ENCODE assay signal across 8 cellular contexts in the genomic region with DNA sequence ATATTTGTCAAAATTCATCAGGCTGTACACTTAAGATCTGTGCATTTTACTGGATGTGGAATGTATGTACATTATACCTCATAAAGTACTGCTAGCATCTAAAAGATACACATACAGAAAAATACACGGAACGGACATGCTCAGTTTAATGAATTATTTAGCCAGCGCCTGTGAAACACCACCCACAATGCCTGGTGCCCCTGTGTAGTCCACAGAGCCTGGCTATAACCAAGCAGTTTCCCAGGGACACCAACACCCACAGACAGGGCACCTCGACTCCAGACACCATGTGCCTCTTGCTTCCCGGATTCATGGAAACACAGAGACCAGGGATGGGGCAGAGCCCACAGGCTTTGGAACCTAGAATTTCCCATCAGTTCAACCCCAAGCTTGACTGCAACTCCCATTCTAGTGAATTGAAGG. TPM values are rescaled to one million over a fixed set of nuclear protein-coding genes. Genes with fewer than 3 reads are reported as not detected.
A peak's percentile ranks its signal among the peaks of the same experiment; 100 is the strongest.
DNase-seq lines count a peak whose midpoint lies in the region; ATAC-seq, FAIRE-seq and TF ChIP-seq lines count a peak whose summit lies in the region.

No MANE protein-coding gene starts in this region.

- H3K23ac ChIP-seq in neuronal stem cell (ENCODE audit: low read depth, low read length, poor library complexity): no peak overlapping the region

- H3K4me3 ChIP-seq in GM12878: peak overlapping the region; percentile 49; the same call in 1 of the 2 replicates
- H3K4me3 ChIP-seq in neuronal stem cell (ENCODE audit: low read length in 2 of 2): peak overlapping the region in 1 of 2 donors; percentile 58

- H2BK15ac ChIP-seq in neuronal stem cell (ENCODE audit: low read length): no peak overlapping the region

- H3K79me1 ChIP-seq in neuronal stem cell (ENCODE audit: low read depth, low read length): no peaks in the 10 kb centered on the region

- RAD21 ChIA-PET in GM12878 (lab: Charles Lee; ENCODE audit: unreplicated experiment): interaction anchor here (0.6 to 4.7 kb wide), 5 partner anchors 8 to 50 kb away, joined by 3 to 36 read pairs (median 8); no protein-coding TSS in a partner anchor

- H2BK12ac ChIP-seq in neuronal stem cell (ENCODE audit: low read length): no peak overlapping the region

- intact Hi-C loops in GM12878 (cut with micrococcal nuclease; ENCODE audit: unreplicated experiment): no loop called here

- POLR2A ChIA-PET in GM12878 (lab: Charles Lee): interaction anchor here (1.3 to 2.7 kb wide), 7 partner anchors 9 to 39 kb away, joined by 3 to 13 read pairs (median 5); no protein-coding TSS in a partner anchor

- ATAC-seq in HG02885 (IDR thresholded peaks at IDR 0.05; ENCODE audit: poor library complexity, unreplicated experiment) (peak; percentile 34), GM12878 (peak; percentile 76), HG03039 (IDR thresholded peaks at IDR 0.05; ENCODE audit: unreplicated experiment) (no peak)

- H2BK120ac ChIP-seq in neuronal stem cell (ENCODE audit: low read depth, low read length): no peak overlapping the region

- no peaks in the 10 kb centered on the region for H4K20me1 ChIP-seq in GM12878 (ENCODE audit: control insufficient read depth, insufficient read depth)

- WGBS in GM12878 (ENCODE audit: insufficient coverage, insufficient replicate concordance, low lambda C conversion rate, missing lambda C conversion rate): 10% methylated on average over 5 of the region's 5 CpGs
- WGBS in neuronal stem cell (ENCODE audit: extremely low coverage in 2 of 2, insufficient read length in 2 of 2, insufficient replicate concordance in 1 of 2), 2 donors: no CpG with 5 or more reads among the region's 5 CpGs

- TF ChIP-seq CTCF in GM13976 (IDR thresholded peaks at IDR 0.05; ENCODE audit: borderline replicate concordance, control extremely low read depth, extremely low read depth, insufficient read depth, missing control alignments) (no peak), GM12878 (IDR thresholded peaks at IDR 0.05 in 2 of 3, conservative IDR thresholded peaks at IDR 0.05 in 1 of 3; ENCODE audit: control insufficient read depth in 2 of 3, extremely low read depth in 1 of 3, insufficient read depth in 1 of 3, low read depth in 3 of 3, low read length in 3 of 3) (no peak)

- CTCF ChIA-PET in GM12878 (lab: Yijun Ruan, JAX): interaction anchor here (1.1 to 1.9 kb wide), 6 partner anchors 8 to 38 kb away, joined by 3 to 9 read pairs (median 4); partner anchors contain the start of gene FKBP5

- H2AK5ac ChIP-seq in neuronal stem cell (ENCODE audit: low read depth, low read length): peak overlapping the region; percentile 20

- no peak for TF ChIP-seq POLR2A in GM12878 (IDR thresholded peaks at IDR 0.05; ENCODE audit: low read depth, low read length)

- BruUV-seq in GM12878 (replicated peaks; lab: Mats Ljungman, UMichigan): no TSS peak

- H3K36me3 ChIP-seq in GM12878 (ENCODE audit: control insufficient read depth in 2 of 2, insufficient read depth in 2 of 2, low read length in 1 of 2): no peaks in the 10 kb centered on the region
- no peaks in the 10 kb centered on the region for H3K36me3 ChIP-seq in neuronal stem cell (replicated peaks in 1 of 2; ENCODE audit: control insufficient read depth in 2 of 2, insufficient read depth in 2 of 2, low read length in 2 of 2)

- H3K18ac ChIP-seq in neuronal stem cell (ENCODE audit: low read length): peak overlapping the region; percentile 1

- no peak overlapping the region for H4K8ac ChIP-seq in neuronal stem cell (ENCODE audit: low read depth, low read length)

- TF ChIP-seq RAD21 in GM12878 (IDR thresholded peaks at IDR 0.05; ENCODE audit: insufficient read depth, low read depth, low read length): no peak

- no peak overlapping the region for H3K14ac ChIP-seq in neuronal stem cell (ENCODE audit: low read length)

- peaks cover 41% of the 10 kb centered on the region for H3K4me1 ChIP-seq in GM12878 (ENCODE audit: control insufficient read depth, insufficient read depth, low read length)
- H3K4me1 ChIP-seq in neuronal stem cell (ENCODE audit: control insufficient read depth in 2 of 2, insufficient read depth in 1 of 2, low read depth in 1 of 2, low read length in 2 of 2): peaks cover 20 to 30% of the 10 kb centered on the region in 2 donors

- TF ChIP-seq EP300 in GM12878 (IDR thresholded peaks at IDR 0.05; ENCODE audit: borderline replicate concordance in 1 of 2, control insufficient read depth in 1 of 2, low read depth in 2 of 2, low read length in 2 of 2): 0 out of 4 replicates have a peak, but pooled peaks of 1 of the 2 experiments have one; percentile 53

- DNase-seq in GM13976 (ENCODE audit: low spot score) (peak; percentile 58), GM12878 (ENCODE audit: low read depth, low spot score) (no peak), neuronal stem cell (ENCODE audit: low spot score) (no peak), dermis blood vessel endothelial cell (no peak), GM19240 (ENCODE audit: insufficient read length, low spot score) (no peak), DMS79 treated with DMSO at 0.1 percent for 48 hours (lab: John Stamatoyannopoulos, UW) (no peak)

- H3K9me3 ChIP-seq in GM12878 (replicated peaks; ENCODE audit: control insufficient read depth, insufficient read depth, low read length): no peaks in the 10 kb centered on the region; the same call in 2 of the 3 replicates
- no peaks in the 10 kb centered on the region for H3K9me3 ChIP-seq in neuronal stem cell (replicated peaks in 1 of 2; ENCODE audit: control insufficient read depth in 2 of 2, insufficient read depth in 1 of 2, low read depth in 1 of 2, low read length in 2 of 2)

- H3K4ac ChIP-seq in neuronal stem cell (ENCODE audit: low read length): no peak overlapping the region

- peak overlapping the region; percentile 65 for H2AFZ ChIP-seq in GM12878 (ENCODE audit: control insufficient read depth, low read depth, low read length)
- H2AFZ ChIP-seq in neuronal stem cell (ENCODE audit: low read length): peak overlapping the region; percentile 89

- FAIRE-seq in GM12878 (lab: Jason Lieb, UNC): peak; percentile 75

- H3K9ac ChIP-seq in GM12878 (ENCODE audit: control insufficient read depth, insufficient read depth, low read length) (peak overlapping the region; percentile 50), neuronal stem cell (ENCODE audit: low read depth, low read length, poor library complexity) (no peak overlapping the region)

- no peaks in the 10 kb centered on the region for H3K79me2 ChIP-seq in GM12878 (ENCODE audit: control insufficient read depth, insufficient read depth, low read length)

- H3K27ac ChIP-seq in GM12878 (ENCODE audit: control insufficient read depth, insufficient read depth) (peak overlapping the region; percentile 76), neuronal stem cell (replicated peaks; ENCODE audit: low read length) (no peak overlapping the region)

- H3K4me2 ChIP-seq in GM12878 (ENCODE audit: control insufficient read depth, insufficient read depth): peak overlapping the region; percentile 84
- H3K4me2 ChIP-seq in neuronal stem cell (ENCODE audit: insufficient read depth, low read length, poor library complexity, severe bottlenecking): no peak overlapping the region

- H2BK5ac ChIP-seq in neuronal stem cell (ENCODE audit: low read length): no peak overlapping the region

- H3K27me3 ChIP-seq in GM12878 (replicated peaks in 1 of 2; ENCODE audit: control insufficient read depth in 2 of 2, insufficient read depth in 2 of 2, low read length in 1 of 2): no peaks in the 10 kb centered on the region
- no peaks in the 10 kb centered on the region for H3K27me3 ChIP-seq in neuronal stem cell (ENCODE audit: control insufficient read depth in 3 of 3, insufficient read depth in 3 of 3, low read depth in 1 of 3, low read length in 3 of 3)

- in situ Hi-C loops in GM13976 (cut with MboI; ENCODE audit: low sequenced_read_pairs, unreplicated experiment): no loop called here
- in situ Hi-C loops in GM12878 (cut with MboI): no loop called here

- SMC1A ChIA-PET in GM12878 (lab: Charles Lee; ENCODE audit: uncharacterized antibody, unreplicated experiment): interaction anchor here (0.9 to 3.6 kb wide), 10 partner anchors 10 to 60 kb away, joined by 3 to 24 read pairs (median 5); partner anchors contain the start of gene ARMC12

- H4K91ac ChIP-seq in neuronal stem cell (ENCODE audit: low read depth, low read length, poor library complexity): no peak overlapping the region

RNA-seq across cellular contexts. Expression of gene ARMC12, which starts 17.4 kb away (rescaled TPM):
- total RNA-seq in GM12878 (2013; cell fraction: nucleolus; rRNA removed): 0.77 and 0.88 TPM in 2 replicates
- total RNA-seq in GM12878 (2014; rRNA removed) (0.45 and 0.49 TPM in 2 replicates), GM12878 (2014; rRNA removed; fragmentation: Illumina TruSeq; extraction: Trizol) (0.40 and 0.46 TPM in 2 replicates), GM12878 (2021) (0.56 and 1.0 TPM in 2 replicates), dermis blood vessel endothelial cell (0.34 and 0.37 TPM in 2 replicates)
- 0.46 TPM for polyA plus RNA-seq in GM12878 (2011; ENCODE audit: low read depth)
- polyA plus RNA-seq in GM12878 (2011; rRNA removed) (0.72 and 1.6 TPM in 2 replicates), GM12878 (2014; fragmentation: Illumina TruSeq; extraction: Trizol) (0.76 and 0.90 TPM in 2 replicates), GM12878 (2014; fragmentation: Nextera tagmentation; extraction: Ambion mirVana) (1 to 10 TPM in 1 of 2 experiments, under 1 TPM in 1; 0.68 to 1.5 TPM), GM12878 (2014; rRNA removed) (1.2 TPM in 2 replicates), GM12878 (2016; fragmentation: Nextera tagmentation; extraction: Ambion mirVana) (under 1 TPM; 0.10 to 0.25 TPM)
- polyA plus RNA-seq in GM12878 (2011; cell fraction: cytosol; rRNA removed): 1.6 and 1.7 TPM in 2 replicates
- 4.8 and 8.9 TPM in 2 replicates for polyA plus RNA-seq in GM12878 (2011; cell fraction: nucleus; rRNA removed)
- 0.54 and 0.91 TPM in 2 replicates for polyA plus RNA-seq in GM12878 (2012)
- 0.88 TPM in 1 of 2 replicates, not detected in the other for polyA minus RNA-seq in GM12878 (2011; rRNA and poly(A)+ RNA removed)
- not detected in 2 replicates for polyA minus RNA-seq in GM12878 (2011; cell fraction: cytosol; rRNA and poly(A)+ RNA removed)
- polyA minus RNA-seq in GM12878 (2011; cell fraction: nucleus; rRNA and poly(A)+ RNA removed): 0.24 and 0.48 TPM in 2 replicates
- polyA plus RNA-seq in neuronal stem cell (2013, experiment 1 of 2): 1.7 TPM
- 2.0 TPM for polyA plus RNA-seq in neuronal stem cell (2013, experiment 2 of 2)

RNA-seq across cellular contexts. Expression of gene FKBP5, which starts 30.7 kb away (rescaled TPM):
- total RNA-seq in GM12878 (2013; cell fraction: nucleolus; rRNA removed): 45.6 and 48.8 TPM in 2 replicates
- total RNA-seq in GM12878 (2014; rRNA removed): 60.3 and 67.8 TPM in 2 replicates
- 44.7 and 46.2 TPM in 2 replicates for total RNA-seq in GM12878 (2014; rRNA removed; fragmentation: Illumina TruSeq; extraction: Trizol)
- 81.2 and 82.8 TPM in 2 replicates for total RNA-seq in GM12878 (2021)
- polyA plus RNA-seq in GM12878 (2011; ENCODE audit: low read depth): 27.6 TPM
- 64.1 and 65.0 TPM in 2 replicates for polyA plus RNA-seq in GM12878 (2011; rRNA removed)
- polyA plus RNA-seq in GM12878 (2011; cell fraction: cytosol; rRNA removed): 26.7 and 37.5 TPM in 2 replicates
- 19.4 and 28.0 TPM in 2 replicates for polyA plus RNA-seq in GM12878 (2011; cell fraction: nucleus; rRNA removed)
- 29.6 and 33.1 TPM in 2 replicates for polyA plus RNA-seq in GM12878 (2012)
- 123 and 153 TPM in 2 replicates for polyA plus RNA-seq in GM12878 (2014; fragmentation: Illumina TruSeq; extraction: Trizol)
- polyA plus RNA-seq in GM12878 (2014; fragmentation: Nextera tagmentation; extraction: Ambion mirVana): 10 to 100 TPM; 29.0 to 33.5 TPM
- 54.7 and 60.5 TPM in 2 replicates for polyA plus RNA-seq in GM12878 (2014; rRNA removed)
- polyA plus RNA-seq in GM12878 (2016; fragmentation: Nextera tagmentation; extraction: Ambion mirVana): 100 to 1,000 TPM; 121 to 122 TPM
- 27.7 and 34.5 TPM in 2 replicates for polyA minus RNA-seq in GM12878 (2011; rRNA and poly(A)+ RNA removed)
- polyA minus RNA-seq in GM12878 (2011; cell fraction: cytosol; rRNA and poly(A)+ RNA removed): 14.0 and 18.9 TPM in 2 replicates
- polyA minus RNA-seq in GM12878 (2011; cell fraction: nucleus; rRNA and poly(A)+ RNA removed): 8.8 and 15.2 TPM in 2 replicates
- polyA plus RNA-seq in neuronal stem cell (2013, experiment 1 of 2): 30.2 TPM
- 30.5 TPM for polyA plus RNA-seq in neuronal stem cell (2013, experiment 2 of 2)
- 40.0 and 73.4 TPM in 2 replicates for total RNA-seq in dermis blood vessel endothelial cell

RNA-seq across cellular contexts. Expression of gene CLPSL2, which starts 57.0 kb away (rescaled TPM):
- total RNA-seq in GM12878 (2013; cell fraction: nucleolus; rRNA removed): not detected in 2 replicates
- total RNA-seq in GM12878 (2014; rRNA removed) (0.49 TPM in 1 of 2 replicates, not detected in the other), GM12878 (2014; rRNA removed; fragmentation: Illumina TruSeq; extraction: Trizol) (not detected in 2 replicates), GM12878 (2021) (1.2 and 1.3 TPM in 2 replicates), dermis blood vessel endothelial cell (not detected in 2 replicates)
- not detected for polyA plus RNA-seq in GM12878 (2011; ENCODE audit: low read depth)
- polyA plus RNA-seq in GM12878 (2011; rRNA removed) (not detected in 2 replicates), GM12878 (2014; fragmentation: Illumina TruSeq; extraction: Trizol) (not detected in 2 replicates), GM12878 (2014; fragmentation: Nextera tagmentation; extraction: Ambion mirVana) (not detected), GM12878 (2014; rRNA removed) (0.32 TPM in 1 of 2 replicates, not detected in the other), GM12878 (2016; fragmentation: Nextera tagmentation; extraction: Ambion mirVana) (not detected)
- not detected in 2 replicates for polyA plus RNA-seq in GM12878 (2011; cell fraction: cytosol; rRNA removed)
- polyA plus RNA-seq in GM12878 (2011; cell fraction: nucleus; rRNA removed): not detected in 2 replicates
- polyA plus RNA-seq in GM12878 (2012): not detected in 2 replicates
- polyA minus RNA-seq in GM12878 (2011; rRNA and poly(A)+ RNA removed): not detected in 2 replicates
- not detected in 2 replicates for polyA minus RNA-seq in GM12878 (2011; cell fraction: cytosol; rRNA and poly(A)+ RNA removed)
- not detected in 2 replicates for polyA minus RNA-seq in GM12878 (2011; cell fraction: nucleus; rRNA and poly(A)+ RNA removed)
- 4.3 TPM for polyA plus RNA-seq in neuronal stem cell (2013, experiment 1 of 2)
- polyA plus RNA-seq in neuronal stem cell (2013, experiment 2 of 2): 5.3 TPM
